ENCODE assay signal across 25 cellular contexts in genomic region chr2:209965723-209966122, GRCh38.
"Had no signal": no experiment of that assay in that cellular context is flagged by ENCODE, and none has a peak within 500 bp of the region (broad histone marks: within the 10 kb centered on the region; RNA-seq: fewer than 3 reads in every experiment).

No MANE protein-coding gene starts in this region.

- DNase-seq: dermis blood vessel endothelial cell; effector memory CD4-positive, alpha-beta T cell; erythroblast; gastrocnemius medialis; head of caudate nucleus; left cardiac atrium; left lung; naive thymus-derived CD8-positive, alpha-beta T cell; nephron progenitor cell; nucleus accumbens; right cardiac atrium; sigmoid colon; stimulated activated CD4-positive, alpha-beta T cell treated with anti-CD3 and anti-CD28 coated beads, Interleukin-2, amount 100 ng/mL, for 24 hours; stimulated activated CD4-positive, alpha-beta T cell treated with anti-CD3 and anti-CD28 coated beads, Interleukin-4, amount 100 ng/mL, for 24 hours; stimulated activated naive CD4-positive, alpha-beta T cell treated with Interleukin-2 at 50 U/mL for 16 hours; substantia nigra; testis; tibial artery; upper lobe of left lung had no signal

- H3K27ac ChIP-seq: coronary artery, gastrocnemius medialis, left lung, prostate gland, sigmoid colon, testis, tibial artery, upper lobe of left lung had no signal

- H3K4me3 ChIP-seq: coronary artery, gastrocnemius medialis, left lung, prostate gland, sigmoid colon, testis, tibial artery, upper lobe of left lung had no signal

- ATAC-seq: gastrocnemius medialis; left cardiac atrium; left lung; naive thymus-derived CD8-positive, alpha-beta T cell; right cardiac atrium; stimulated activated effector memory CD8-positive, alpha-beta T cell treated with anti-CD3 and anti-CD28 coated beads, Interleukin-12 subunit alpha, Interleukin-12 subunit beta, amount 100 ng/mL, for 72 hours had no signal

- FAIRE-seq: endothelial cell of umbilical vein, islet of Langerhans, urothelium cell line had no signal

- H3K9me3 ChIP-seq: gastrocnemius medialis, left lung, prostate gland, sigmoid colon, testis, tibial artery, upper lobe of left lung had no signal

- H3K4me1 ChIP-seq: gastrocnemius medialis, left lung, prostate gland, testis had no signal

- H3K36me3 ChIP-seq: gastrocnemius medialis, left lung, prostate gland, sigmoid colon, tibial artery, upper lobe of left lung had no signal

- H3K27me3 ChIP-seq: gastrocnemius medialis, left lung, sigmoid colon, testis, upper lobe of left lung had no signal
